Comparison of ENCODE assay signal across 8 cellular contexts in genomic region chr10:21533577-21534475, GRCh38. TPM values are rescaled to one million over a fixed set of nuclear protein-coding genes. Genes with fewer than 3 reads are reported as not detected.
DNase-seq lines count a peak whose midpoint lies in the region; ATAC-seq and TF ChIP-seq lines count a peak whose summit lies in the region.

TSS of gene MLLT10 (plus strand) at chr10:21534232. CDS start at chr10:21534645, 413 bp downstream.

- peak; percentile 83 for ATAC-seq in GM19023 (IDR thresholded peaks at IDR 0.05; ENCODE audit: unreplicated experiment)
- ATAC-seq in HG03196 (IDR thresholded peaks at IDR 0.05; ENCODE audit: unreplicated experiment): peak; percentile 85

- peak within 1 kb of the TSS; percentile 71 to 97 for H3K9ac ChIP-seq in colonic mucosa (ENCODE audit: low read depth in 2 of 2, low read length in 2 of 2)

- intact Hi-C loops in colonic mucosa (cut with DNase I): loop anchor here (10.0 kb wide), 2 partner anchors 81 to 191 kb away; no protein-coding TSS in a partner anchor

- H3K4me1 ChIP-seq in colonic mucosa: no peaks in the 10 kb centered on the region

- no peaks in the 10 kb centered on the region for H3K36me3 ChIP-seq in colonic mucosa

- peak within 1 kb of the TSS; percentile 69 for H3K4me3 ChIP-seq in colonic mucosa

- DNase-seq in AG20443 (ENCODE audit: low spot score) (peak; percentile 96), NCI-H510A (lab: John Stamatoyannopoulos, UW) (peak; percentile 96), colonic mucosa (peak; percentile 88), left kidney (ENCODE audit: low read depth, low spot score) (peak; percentile 99)
- DNase-seq in activated CD4-positive, alpha-beta T cell treated with anti-CD3 and anti-CD28 coated beads for 4 hours: peak; percentile 88 to 91
- DNase-seq in stimulated activated CD4-positive, alpha-beta T cell treated with anti-CD3 and anti-CD28 coated beads, Interleukin-2, amount 100 ng/mL, for 24 hours: peak; percentile 86 to 92

- TF ChIP-seq CTCF in colonic mucosa (IDR thresholded peaks at IDR 0.05): no peak

- no peaks in the 10 kb centered on the region for H3K27me3 ChIP-seq in colonic mucosa

- H3K27ac ChIP-seq in colonic mucosa: peak within 1 kb of the TSS; percentile 89

- H3K9me3 ChIP-seq in colonic mucosa: no peaks in the 10 kb centered on the region

RNA-seq across cellular contexts. Expression of gene MLLT10, which starts in this region (rescaled TPM):
- 10 to 100 TPM; 17.8 to 25.1 TPM for total RNA-seq in colonic mucosa

Comparison
In these comparisons a context has a peak if more than half of its experiments do, and no peak if none do; other contexts are left out.
1. Peak in every context shown above with its lines: DNase-seq, ATAC-seq, H3K4me3 ChIP-seq and H3K27ac ChIP-seq.